In the genomic region with DNA sequence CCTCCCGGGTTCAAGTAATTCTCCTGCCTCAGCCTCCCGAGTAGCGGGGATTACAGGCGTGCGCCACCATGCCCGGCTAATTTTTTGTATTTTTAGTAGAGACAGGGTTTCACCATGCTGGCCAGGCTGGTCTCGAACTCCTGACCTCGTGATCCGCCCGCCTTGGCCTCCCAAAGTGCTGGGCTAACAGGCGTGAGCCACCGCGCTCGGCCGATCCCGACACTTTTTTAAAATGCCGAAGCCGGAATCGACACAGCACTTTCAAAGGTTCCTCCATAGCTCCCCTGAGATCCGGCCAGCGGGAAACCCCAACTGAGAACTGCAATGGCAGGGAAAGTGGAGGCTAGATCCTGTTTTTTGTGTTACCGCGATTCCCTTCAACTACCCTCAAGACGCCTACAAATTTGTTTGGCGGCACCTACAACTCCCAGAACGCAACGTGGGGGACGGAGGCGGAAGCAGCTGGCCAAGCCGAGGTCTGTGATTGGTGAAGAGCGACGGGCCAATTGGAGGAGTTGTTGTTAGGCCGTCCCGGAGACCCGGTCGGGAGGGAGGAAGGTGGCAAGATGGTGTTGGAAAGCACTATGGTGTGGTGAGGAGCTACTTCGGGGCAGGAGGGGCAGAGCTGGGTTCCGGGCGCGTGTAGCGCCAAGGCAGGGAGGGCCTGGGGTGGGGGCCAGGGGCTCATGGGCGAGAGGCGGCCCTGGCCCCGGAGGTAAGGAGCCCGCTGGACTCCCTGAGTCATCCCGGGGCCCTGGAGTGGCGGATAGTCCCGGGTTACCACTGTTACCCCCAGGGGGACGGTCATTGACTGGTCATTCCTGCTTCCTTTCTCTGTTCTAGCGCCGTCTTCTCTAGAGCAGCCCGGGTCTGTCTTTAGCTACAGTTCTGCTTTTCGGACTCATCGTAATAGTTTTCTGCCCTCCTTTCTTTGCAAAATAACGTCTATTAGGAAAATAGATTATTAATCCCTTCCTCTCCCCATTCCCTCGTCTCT, we compare ENCODE assay signal across 8 cellular contexts. TPM values are rescaled to one million over a fixed set of nuclear protein-coding genes. Genes with fewer than 3 reads are reported as not detected.
DNase-seq lines count a peak whose midpoint lies in the region; ATAC-seq and TF ChIP-seq lines count a peak whose summit lies in the region.

A gene (plus strand): TSS at position 518 of the 997 bp plus-strand sequence. CDS start 49 bp downstream, at position 567.

- H3K27me3 ChIP-seq in BJ (ENCODE audit: control insufficient read depth, insufficient read depth, low read length): no peaks in the 10 kb centered on the region

- POLR2A ChIA-PET in BJ (lab: Charles Lee): interaction anchor here (0.5 to 0.8 kb wide), 4 partner anchors 19 to 56 kb away, joined by 3 to 15 read pairs (median 4); no protein-coding TSS in a partner anchor
- POLR2A ChIA-PET in activated CD4-positive, alpha-beta T cell treated with anti-CD3 and anti-CD28 coated beads, Interleukin-2, amount 10 ng/mL, durations not matched to agents 7 days and 5 days (lab: Charles Lee): interaction anchor here (0.7 to 1.3 kb wide), 3 partner anchors 65 to 198 kb away, joined by 3 read pairs; a partner anchor contains a TSS

- H3K4me1 Mint-ChIP-seq in activated CD4-positive, alpha-beta T cell treated with anti-CD3 and anti-CD28 coated beads, Interleukin-2, amount 10 ng/mL, durations not matched to agents 7 days and 5 days: peaks cover 31% of the 10 kb centered on the region

- H3K27me3 Mint-ChIP-seq in activated CD4-positive, alpha-beta T cell treated with anti-CD3 and anti-CD28 coated beads, Interleukin-2, amount 10 ng/mL, durations not matched to agents 7 days and 5 days: no peaks in the 10 kb centered on the region

- ATAC-seq in GM19324 (IDR thresholded peaks at IDR 0.05; ENCODE audit: low FRiP score, unreplicated experiment) (peak; percentile 93), HG03469 (IDR thresholded peaks at IDR 0.05; ENCODE audit: unreplicated experiment) (peak; percentile 64)

- peak within 1 kb of the TSS; percentile 90 for H3K27ac Mint-ChIP-seq in activated CD4-positive, alpha-beta T cell treated with anti-CD3 and anti-CD28 coated beads, Interleukin-2, amount 10 ng/mL, durations not matched to agents 7 days and 5 days

- DNase-seq in BJ (ENCODE audit: low read depth) (peak; percentile 86), NCI-H69 (lab: John Stamatoyannopoulos, UW) (peak; percentile 99), dedifferentiated amniotic fluid mesenchymal stem cell (ENCODE audit: extremely low spot score) (peak; percentile 97), left kidney (ENCODE audit: low read depth, low spot score) (peak; percentile 99)
- DNase-seq in activated CD4-positive, alpha-beta T cell treated with anti-CD3 and anti-CD28 coated beads, Interleukin-2, amount 10 ng/mL, durations not matched to agents 7 days and 5 days: peak; percentile 96
- DNase-seq in stimulated activated CD4-positive, alpha-beta T cell treated with anti-CD3 and anti-CD28 coated beads, Interleukin-2, amount 100 ng/mL, for 24 hours: peak; percentile 91

- CTCF ChIA-PET in BJ (lab: Yijun Ruan, JAX): interaction anchor here (0.9 to 5.2 kb wide), 5 partner anchors 16 to 144 kb away, joined by 3 to 43 read pairs (median 3); no protein-coding TSS in a partner anchor
- CTCF ChIA-PET in activated CD4-positive, alpha-beta T cell treated with anti-CD3 and anti-CD28 coated beads, Interleukin-2, amount 10 ng/mL, durations not matched to agents 7 days and 5 days (lab: Charles Lee): interaction anchor here (0.5 to 1.3 kb wide), 8 partner anchors 8 to 141 kb away, joined by 3 to 4 read pairs (median 3); no protein-coding TSS in a partner anchor

- peaks cover 4% of the 10 kb centered on the region for H3K36me3 ChIP-seq in BJ (ENCODE audit: control insufficient read depth, insufficient read depth, low read length)

- H3K36me3 Mint-ChIP-seq in activated CD4-positive, alpha-beta T cell treated with anti-CD3 and anti-CD28 coated beads, Interleukin-2, amount 10 ng/mL, durations not matched to agents 7 days and 5 days (ENCODE audit: low read depth): peaks cover 7% of the 10 kb centered on the region

- peak within 1 kb of the TSS; percentile 90 for H3K4me3 Mint-ChIP-seq in activated CD4-positive, alpha-beta T cell treated with anti-CD3 and anti-CD28 coated beads, Interleukin-2, amount 10 ng/mL, durations not matched to agents 7 days and 5 days

- no peaks in the 10 kb centered on the region for H3K9me3 Mint-ChIP-seq in activated CD4-positive, alpha-beta T cell treated with anti-CD3 and anti-CD28 coated beads, Interleukin-2, amount 10 ng/mL, durations not matched to agents 7 days and 5 days

- 0 out of 2 replicates have a peak, but pooled peaks have one; percentile 9 for TF ChIP-seq CTCF in BJ (IDR thresholded peaks at IDR 0.05; ENCODE audit: insufficient read depth, low read depth, low read length)

- peak within 1 kb of the TSS; percentile 96 for H3K4me3 ChIP-seq in BJ (ENCODE audit: low read depth, low read length)

RNA-seq across cellular contexts. Expression of the gene that starts here (rescaled TPM):
- polyA plus RNA-seq in BJ (2011; rRNA removed): 199 and 255 TPM in 2 replicates
- polyA minus RNA-seq in BJ (2011; rRNA and poly(A)+ RNA removed): 111 and 153 TPM in 2 replicates
- 100 to 1,000 TPM; 170 to 190 TPM for total RNA-seq in activated CD4-positive, alpha-beta T cell treated with anti-CD3 and anti-CD28 coated beads, Interleukin-2, amount 10 ng/mL, durations not matched to agents 7 days and 5 days

Comparison
In these comparisons a context has a peak if more than half of its experiments do, and no peak if none do; other contexts are left out.
1. Peak in every context shown above with its lines: DNase-seq, ATAC-seq and H3K4me3 ChIP-seq.